In genomic region chr1:27235827-27236226, GRCh38 we compare ENCODE assay signal across 9 cellular contexts. TPM values are rescaled to one million over a fixed set of nuclear protein-coding genes. Genes with fewer than 3 reads are reported as not detected.
DNase-seq lines count a peak whose midpoint lies in the region; ATAC-seq and TF ChIP-seq lines count a peak whose summit lies in the region.
"Had no signal": no experiment of that assay in that cellular context is flagged by ENCODE, and none has a peak within 500 bp of the region (broad histone marks: within the 10 kb centered on the region; RNA-seq: fewer than 3 reads in every experiment).

No MANE protein-coding gene starts in this region.

- H3K9ac ChIP-seq in GM23248, result peak overlapping the region; percentile 69
- H3K9ac ChIP-seq in skeletal muscle tissue (ENCODE audit: low read depth in 1 of 3, low read length in 3 of 3), result peak overlapping the region; percentile 74 to 86 (median 82)

- no peaks in the 10 kb centered on the region; the same call in 1 of the 2 replicates for H4K20me1 ChIP-seq in GM23248 (ENCODE audit: insufficient read depth)

- H3F3A ChIP-seq in GM23248 (ENCODE audit: insufficient read depth), result no peaks in the 10 kb centered on the region

- H3K27ac ChIP-seq in GM23248 (peak overlapping the region; percentile 25; the same call in 1 of the 2 replicates), SJCRH30 (no peak overlapping the region), skeletal muscle tissue (ENCODE audit: low read depth, low read length) (peak overlapping the region; percentile 68)

- H3K4me2 ChIP-seq in GM23248 (ENCODE audit: unreplicated experiment), result peak overlapping the region; percentile 86

- in situ Hi-C loops in GM23248 (cut with MboI) (no loop called here), GM13977 (cut with MboI; ENCODE audit: low pct_unique_long_range_greater_than_20kb, low sequenced_read_pairs, unreplicated experiment) (no loop called here)

- ATAC-seq in HG03439 (IDR thresholded peaks at IDR 0.05; ENCODE audit: unreplicated experiment), result no peak

- H3K36me3 ChIP-seq in GM23248 (ENCODE audit: low read depth) (no peaks in the 10 kb centered on the region), SJCRH30 (no peaks in the 10 kb centered on the region), skeletal muscle tissue (ENCODE audit: control insufficient read depth in 3 of 3, insufficient read depth in 3 of 3, low read length in 3 of 3) (no peaks in the 10 kb centered on the region)

- TF ChIP-seq CTCF in fibroblast of the aortic adventitia (IDR thresholded peaks at IDR 0.05; ENCODE audit: insufficient read depth, low read length), result no peak
- no peak for TF ChIP-seq CTCF in GM13977 (IDR thresholded peaks at IDR 0.05; ENCODE audit: extremely low read depth, insufficient read depth, missing control alignments)

- no peaks in the 10 kb centered on the region for H3K9me2 ChIP-seq in GM23248 (ENCODE audit: insufficient read depth)

- H3K4me3 ChIP-seq in GM23248, result peak overlapping the region; percentile 72
- peak overlapping the region; percentile 60; the same call in 1 of the 2 replicates for H3K4me3 ChIP-seq in SJCRH30
- peak overlapping the region; percentile 79 for H3K4me3 ChIP-seq in fibroblast of the aortic adventitia (ENCODE audit: low read depth, low read length)
- peak overlapping the region; percentile 86 to 89 (median 88) for H3K4me3 ChIP-seq in skeletal muscle tissue (ENCODE audit: low read length in 3 of 3)

- WGBS in GM23248 (ENCODE audit: low coverage in 1 of 2, low lambda C conversion rate in 2 of 2, missing lambda C conversion rate in 2 of 2), 2 experiments, result 32% methylated on average over 7 of the region's 7 CpGs

- H3K27me3 ChIP-seq in GM23248 (replicated peaks; ENCODE audit: insufficient read depth), result no peaks in the 10 kb centered on the region
- H3K27me3 ChIP-seq in SJCRH30, result no peaks in the 10 kb centered on the region
- no peaks in the 10 kb centered on the region for H3K27me3 ChIP-seq in skeletal muscle tissue (ENCODE audit: control insufficient read depth in 3 of 3, insufficient read depth in 3 of 3, low read length in 3 of 3)

- peaks cover 49% of the 10 kb centered on the region for H3K79me2 ChIP-seq in GM23248 (ENCODE audit: insufficient read depth)

- DNase-seq in GM23248, result peak; percentile 66
- no peak for DNase-seq in SJCRH30
- peak; percentile 36 for DNase-seq in fibroblast of the aortic adventitia (ENCODE audit: low read depth)
- DNase-seq in GM13977 (ENCODE audit: low spot score), result no peak
- no peak for DNase-seq in NCI-H2171 (lab: John Stamatoyannopoulos, UW)
- no peak for DNase-seq in GM19240 (ENCODE audit: insufficient read length, low spot score)
- DNase-seq: NCI-H1048 had no signal

- H2AFZ ChIP-seq in GM23248, result peak overlapping the region; percentile 68

- H3K9me3 ChIP-seq in GM23248 (ENCODE audit: low read depth) (no peaks in the 10 kb centered on the region), SJCRH30 (replicated peaks) (no peaks in the 10 kb centered on the region), skeletal muscle tissue (ENCODE audit: control insufficient read depth in 3 of 3, low read length in 3 of 3) (no peaks in the 10 kb centered on the region)

- H3K4me1 ChIP-seq in GM23248 (ENCODE audit: insufficient read depth) (peaks cover 9% of the 10 kb centered on the region; the same call in 1 of the 2 replicates), SJCRH30 (peaks cover 9% of the 10 kb centered on the region; the same call in 1 of the 2 replicates), skeletal muscle tissue (ENCODE audit: control insufficient read depth in 3 of 3, insufficient read depth in 3 of 3, low read length in 3 of 3) (peaks cover 10 to 18% (median 17%) of the 10 kb centered on the region in 3 donors)

RNA-seq across cellular contexts. Expression of gene WDTC1, which starts 1.4 kb away (rescaled TPM):
- 23.9 and 24.0 TPM in 2 replicates for total RNA-seq in GM23248 (2014; rRNA removed; shearing (Covaris generic))
- 4.1 and 4.7 TPM in 2 replicates for polyA plus RNA-seq in GM23248 (2016; fragmentation: Nextera tagmentation; extraction: Ambion mirVana)
- 15.1 and 16.2 TPM in 2 replicates for total RNA-seq in SJCRH30 (2014; rRNA removed; shearing (Covaris generic))
- total RNA-seq in fibroblast of the aortic adventitia (ENCODE audit: low replicate concordance) (11.0 and 24.7 TPM in 2 replicates), skeletal muscle tissue (13.0 TPM)

Comparison
In these comparisons a context has a peak if more than half of its experiments do, and no peak if none do; other contexts are left out.
1. DNase-seq: peak in GM23248 (single experiment) and fibroblast of the aortic adventitia (single experiment); none in SJCRH30 (0 of 2), GM13977 (single experiment), NCI-H2171 (single experiment) and GM19240 (single experiment).
2. Peak in every context shown above with its lines, with median percentiles within 50 percentile points of each other: H3K4me3 ChIP-seq.